9 cellular contexts compared by ENCODE assay signal in the genomic region with DNA sequence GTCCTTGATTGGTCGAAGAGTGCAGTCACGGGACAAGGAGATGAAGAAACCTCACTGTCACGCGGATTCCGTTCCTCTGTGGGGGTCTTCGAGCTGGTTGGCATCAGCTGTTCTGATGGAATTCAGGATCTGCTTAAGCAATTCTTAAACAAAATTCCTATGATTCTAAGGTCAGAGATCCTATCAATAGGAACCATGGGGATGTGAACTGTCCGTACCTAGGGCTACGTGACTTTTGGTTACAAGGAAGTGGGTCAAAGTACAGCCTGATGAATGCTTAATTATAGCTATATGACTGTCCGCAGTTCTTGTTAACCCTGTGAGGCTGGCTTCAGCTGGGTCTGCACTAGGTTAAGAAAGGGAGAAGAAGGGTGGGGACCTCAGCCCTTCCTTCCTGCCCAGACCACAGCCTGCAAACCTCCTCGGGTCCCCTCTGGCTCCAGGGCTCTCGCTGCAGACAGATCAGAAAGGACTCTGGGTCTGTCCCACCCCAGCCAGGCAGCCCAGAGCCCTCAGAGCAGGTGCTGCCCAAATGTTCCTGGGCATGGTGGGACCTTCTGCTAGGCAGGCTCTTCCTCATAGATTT. TPM values are rescaled to one million over a fixed set of nuclear protein-coding genes. Genes with fewer than 3 reads are reported as not detected.
A peak's percentile ranks its signal among the peaks of the same experiment; 100 is the strongest.
DNase-seq lines count a peak whose midpoint lies in the region; ATAC-seq, FAIRE-seq and TF ChIP-seq lines count a peak whose summit lies in the region.
"Had no signal": no experiment of that assay in that cellular context is flagged by ENCODE, and none has a peak within 500 bp of the region (broad histone marks: within the 10 kb centered on the region; RNA-seq: fewer than 3 reads in every experiment).

No MANE protein-coding gene starts in this region.

- no peaks in the 10 kb centered on the region for H3K9me3 Mint-ChIP-seq in activated T-cell treated with anti-CD3 and anti-CD28 coated beads, Interleukin-2, amount 50 U/mL, for 4 hours
- no peaks in the 10 kb centered on the region for H3K9me3 Mint-ChIP-seq in activated T-cell treated with anti-CD3 and anti-CD28 coated beads, Interleukin-2, amount 50 U/mL, for 24 hours
- H3K9me3 Mint-ChIP-seq in IgD-negative memory B cell, result peaks cover 0 to under 1% (median 0%) of the 10 kb centered on the region in 3 donors
- H3K9me3 Mint-ChIP-seq in stimulated activated effector memory CD8-positive, alpha-beta T cell treated with anti-CD3 and anti-CD28 coated beads, Interleukin-12 subunit alpha, Interleukin-12 subunit beta, amount 100 ng/mL, for 72 hours, result no peaks in the 10 kb centered on the region
- no peaks in the 10 kb centered on the region for H3K9me3 Mint-ChIP-seq in activated naive CD4-positive, alpha-beta T cell treated with anti-CD3 and anti-CD28 coated beads for 36 hours

- 15% methylated on average over 11 of the region's 11 CpGs for WGBS in GM12878 (ENCODE audit: insufficient coverage, insufficient replicate concordance, low lambda C conversion rate, missing lambda C conversion rate)

- no peak for TF ChIP-seq POLR2A in GM12878 (IDR thresholded peaks at IDR 0.05; ENCODE audit: low read depth, low read length)

- DNase-seq in activated T-cell treated with anti-CD3 and anti-CD28 coated beads, Interleukin-2, amount 50 U/mL, for 4 hours, result no peak
- DNase-seq in activated T-cell treated with anti-CD3 and anti-CD28 coated beads, Interleukin-2, amount 50 U/mL, for 24 hours, result no peak
- no peak for DNase-seq in GM12878 (ENCODE audit: low read depth, low spot score)
- DNase-seq in stimulated activated effector memory CD8-positive, alpha-beta T cell treated with anti-CD3 and anti-CD28 coated beads, Interleukin-12 subunit alpha, Interleukin-12 subunit beta, amount 100 ng/mL, for 72 hours (ENCODE audit: low spot score in 2 of 2), result no peak
- no peak for DNase-seq in NCI-H774 (lab: John Stamatoyannopoulos, UW)
- DNase-seq in activated naive CD4-positive, alpha-beta T cell treated with anti-CD3 and anti-CD28 coated beads for 36 hours, result no peak

- no peaks in the 10 kb centered on the region; a peak in 1 of 4 replicates for H3K27me3 ChIP-seq in GM12878 (replicated peaks in 1 of 2; ENCODE audit: control insufficient read depth in 2 of 2, insufficient read depth in 2 of 2, low read length in 1 of 2)

- peak overlapping the region; percentile 49; the same call in 1 of the 2 replicates for H3K4me2 ChIP-seq in GM12878 (ENCODE audit: control insufficient read depth, insufficient read depth)

- FAIRE-seq in GM12878 (lab: Jason Lieb, UNC), result no peak
- FAIRE-seq: islet of Langerhans had no signal

- CTCF ChIA-PET in GM12878 (lab: Yijun Ruan, JAX), result interaction anchor here (0.6 to 8.4 kb wide), 45 partner anchors 10 to 636 kb away, joined by 3 to 80 read pairs (median 4); partner anchors contain the start of genes ADAM17 and TAF1B
- CTCF ChIA-PET in activated naive CD4-positive, alpha-beta T cell treated with anti-CD3 and anti-CD28 coated beads for 36 hours (lab: Charles Lee), result interaction anchor here (0.5 to 3.5 kb wide), 40 partner anchors 8 to 781 kb away, joined by 3 to 32 read pairs (median 3); partner anchors contain the start of gene ADAM17

- intact Hi-C loops in GM12878 (cut with micrococcal nuclease; ENCODE audit: unreplicated experiment), result loop anchor here (1.0 to 2.0 kb wide), 2 partner anchors 116 to 249 kb away; no protein-coding TSS in a partner anchor
- intact Hi-C loops in activated naive CD4-positive, alpha-beta T cell treated with anti-CD3 and anti-CD28 coated beads for 36 hours (cut with micrococcal nuclease), result loop anchor here (1.0 to 2.0 kb wide), 2 partner anchors 249 to 656 kb away; no protein-coding TSS in a partner anchor

- no peaks in the 10 kb centered on the region for H4K20me1 ChIP-seq in GM12878 (ENCODE audit: control insufficient read depth, insufficient read depth)

- H3K4me3 Mint-ChIP-seq in activated T-cell treated with anti-CD3 and anti-CD28 coated beads, Interleukin-2, amount 50 U/mL, for 4 hours, result peak overlapping the region; percentile 63
- H3K4me3 Mint-ChIP-seq in activated T-cell treated with anti-CD3 and anti-CD28 coated beads, Interleukin-2, amount 50 U/mL, for 24 hours, result no peak overlapping the region
- peak overlapping the region; percentile 55 to 91 (median 82) for H3K4me3 Mint-ChIP-seq in IgD-negative memory B cell
- peak overlapping the region; percentile 70 for H3K4me3 Mint-ChIP-seq in stimulated activated effector memory CD8-positive, alpha-beta T cell treated with anti-CD3 and anti-CD28 coated beads, Interleukin-12 subunit alpha, Interleukin-12 subunit beta, amount 100 ng/mL, for 72 hours
- H3K4me3 Mint-ChIP-seq in activated naive CD4-positive, alpha-beta T cell treated with anti-CD3 and anti-CD28 coated beads for 36 hours, result no peak overlapping the region

- H2AFZ ChIP-seq in GM12878 (ENCODE audit: control insufficient read depth, low read depth, low read length), result peak overlapping the region; percentile 80

- H3K27ac Mint-ChIP-seq in activated T-cell treated with anti-CD3 and anti-CD28 coated beads, Interleukin-2, amount 50 U/mL, for 24 hours, result no peak overlapping the region
- H3K27ac Mint-ChIP-seq in IgD-negative memory B cell, result peak overlapping the region in 2 of 3 donors; percentile 39 to 81
- peak overlapping the region; percentile 89 for H3K27ac Mint-ChIP-seq in stimulated activated effector memory CD8-positive, alpha-beta T cell treated with anti-CD3 and anti-CD28 coated beads, Interleukin-12 subunit alpha, Interleukin-12 subunit beta, amount 100 ng/mL, for 72 hours
- H3K27ac Mint-ChIP-seq in activated naive CD4-positive, alpha-beta T cell treated with anti-CD3 and anti-CD28 coated beads for 36 hours, result no peak overlapping the region

- in situ Hi-C loops in GM12878 (cut with MboI), result no loop called here

- no peaks in the 10 kb centered on the region for H3K79me2 ChIP-seq in GM12878 (ENCODE audit: control insufficient read depth, insufficient read depth, low read length)

- BruUV-seq in GM12878 (replicated peaks; lab: Mats Ljungman, UMichigan), result no TSS peak

- no peak for TF ChIP-seq EP300 in GM12878 (IDR thresholded peaks at IDR 0.05; ENCODE audit: borderline replicate concordance in 1 of 2, control insufficient read depth in 1 of 2, low read depth in 2 of 2, low read length in 2 of 2)

- RAD21 ChIA-PET in GM12878 (lab: Charles Lee; ENCODE audit: unreplicated experiment), result interaction anchor here (0.8 to 4.1 kb wide), 18 partner anchors 11 to 636 kb away, joined by 3 to 43 read pairs (median 4); partner anchors contain the start of gene TAF1B

- no peaks in the 10 kb centered on the region for H3K36me3 ChIP-seq in GM12878 (ENCODE audit: control insufficient read depth in 2 of 2, insufficient read depth in 2 of 2, low read length in 1 of 2)

- SMC1A ChIA-PET in GM12878 (lab: Charles Lee; ENCODE audit: uncharacterized antibody, unreplicated experiment), result interaction anchor here (0.7 to 7.0 kb wide), 21 partner anchors 12 to 659 kb away, joined by 3 to 39 read pairs (median 3); no protein-coding TSS in a partner anchor

- no peak for ATAC-seq in activated T-cell treated with anti-CD3 and anti-CD28 coated beads, Interleukin-2, amount 50 U/mL, for 4 hours
- ATAC-seq in GM12878, result peak; percentile 23
- peak; percentile 4 for ATAC-seq in stimulated activated effector memory CD8-positive, alpha-beta T cell treated with anti-CD3 and anti-CD28 coated beads, Interleukin-12 subunit alpha, Interleukin-12 subunit beta, amount 100 ng/mL, for 72 hours
- no peak for ATAC-seq in GM19395 (IDR thresholded peaks at IDR 0.05; ENCODE audit: unreplicated experiment)

- POLR2A ChIA-PET in GM12878 (lab: Charles Lee), result interaction anchor here (0.9 to 1.3 kb wide), 4 partner anchors 32 to 248 kb away, joined by 3 read pairs; partner anchors contain the start of gene TAF1B

- no peak overlapping the region; the same call in 1 of the 2 replicates for H3K4me3 ChIP-seq in GM12878

- no peak for TF ChIP-seq RAD21 in GM12878 (IDR thresholded peaks at IDR 0.05; ENCODE audit: insufficient read depth, low read depth, low read length)

- peaks cover 33% of the 10 kb centered on the region for H3K4me1 Mint-ChIP-seq in activated T-cell treated with anti-CD3 and anti-CD28 coated beads, Interleukin-2, amount 50 U/mL, for 4 hours (ENCODE audit: low read depth)
- H3K4me1 Mint-ChIP-seq in activated T-cell treated with anti-CD3 and anti-CD28 coated beads, Interleukin-2, amount 50 U/mL, for 24 hours (ENCODE audit: low read depth), result peaks cover 31% of the 10 kb centered on the region
- H3K4me1 Mint-ChIP-seq in IgD-negative memory B cell, result peaks cover 13 to 24% (median 17%) of the 10 kb centered on the region in 3 donors
- peaks cover 42% of the 10 kb centered on the region for H3K4me1 Mint-ChIP-seq in stimulated activated effector memory CD8-positive, alpha-beta T cell treated with anti-CD3 and anti-CD28 coated beads, Interleukin-12 subunit alpha, Interleukin-12 subunit beta, amount 100 ng/mL, for 72 hours
- peaks cover 11% of the 10 kb centered on the region for H3K4me1 Mint-ChIP-seq in activated naive CD4-positive, alpha-beta T cell treated with anti-CD3 and anti-CD28 coated beads for 36 hours (ENCODE audit: low read depth)

- H3K27ac ChIP-seq in GM12878 (ENCODE audit: control insufficient read depth, insufficient read depth), result no peak overlapping the region

- peaks cover 11% of the 10 kb centered on the region for H3K4me1 ChIP-seq in GM12878 (ENCODE audit: control insufficient read depth, insufficient read depth, low read length)

- H3K27me3 Mint-ChIP-seq in activated T-cell treated with anti-CD3 and anti-CD28 coated beads, Interleukin-2, amount 50 U/mL, for 4 hours (ENCODE audit: low read depth), result no peaks in the 10 kb centered on the region
- H3K27me3 Mint-ChIP-seq in activated T-cell treated with anti-CD3 and anti-CD28 coated beads, Interleukin-2, amount 50 U/mL, for 24 hours, result no peaks in the 10 kb centered on the region
- H3K27me3 Mint-ChIP-seq in IgD-negative memory B cell, result peaks cover 6% of the 10 kb centered on the region
- H3K27me3 Mint-ChIP-seq in activated naive CD4-positive, alpha-beta T cell treated with anti-CD3 and anti-CD28 coated beads for 36 hours (ENCODE audit: low read depth), result no peaks in the 10 kb centered on the region

- H3K36me3 Mint-ChIP-seq in activated T-cell treated with anti-CD3 and anti-CD28 coated beads, Interleukin-2, amount 50 U/mL, for 4 hours (ENCODE audit: insufficient read depth), result no peaks in the 10 kb centered on the region
- no peaks in the 10 kb centered on the region for H3K36me3 Mint-ChIP-seq in activated T-cell treated with anti-CD3 and anti-CD28 coated beads, Interleukin-2, amount 50 U/mL, for 24 hours (ENCODE audit: low read depth)
- no peaks in the 10 kb centered on the region for H3K36me3 Mint-ChIP-seq in IgD-negative memory B cell
- peaks cover 6% of the 10 kb centered on the region for H3K36me3 Mint-ChIP-seq in stimulated activated effector memory CD8-positive, alpha-beta T cell treated with anti-CD3 and anti-CD28 coated beads, Interleukin-12 subunit alpha, Interleukin-12 subunit beta, amount 100 ng/mL, for 72 hours
- no peaks in the 10 kb centered on the region for H3K36me3 Mint-ChIP-seq in activated naive CD4-positive, alpha-beta T cell treated with anti-CD3 and anti-CD28 coated beads for 36 hours (ENCODE audit: low read depth)

- H3K9me3 ChIP-seq in GM12878 (replicated peaks; ENCODE audit: control insufficient read depth, insufficient read depth, low read length), result no peaks in the 10 kb centered on the region; the same call in 2 of the 3 replicates

- TF ChIP-seq CTCF in GM12878 (IDR thresholded peaks at IDR 0.05 in 2 of 3, conservative IDR thresholded peaks at IDR 0.05 in 1 of 3; ENCODE audit: control insufficient read depth in 2 of 3, extremely low read depth in 1 of 3, insufficient read depth in 1 of 3, low read depth in 3 of 3, low read length in 3 of 3), result no peak

- H3K9ac ChIP-seq in GM12878 (ENCODE audit: control insufficient read depth, insufficient read depth, low read length), result no peak overlapping the region

RNA-seq across cellular contexts. Expression of gene TAF1B, which starts 44.2 kb away (rescaled TPM):
- total RNA-seq in activated T-cell treated with anti-CD3 and anti-CD28 coated beads, Interleukin-2, amount 50 U/mL, for 4 hours, result 10 to 100 TPM; 23.3 to 29.6 (median 26.4) TPM
- 15.7 TPM for polyA plus RNA-seq in IgD-negative memory B cell
- total RNA-seq in GM12878 (2013; cell fraction: nucleolus; rRNA removed), result 35.7 and 41.0 TPM in 2 replicates
- 8.4 and 10.3 TPM in 2 replicates for total RNA-seq in GM12878 (2014; rRNA removed)
- 18.3 and 18.8 TPM in 2 replicates for total RNA-seq in GM12878 (2014; rRNA removed; fragmentation: Illumina TruSeq; extraction: Trizol)
- 10.6 and 12.4 TPM in 2 replicates for total RNA-seq in GM12878 (2021)
- polyA plus RNA-seq in GM12878 (2011; ENCODE audit: low read depth), result 2.5 TPM
- polyA plus RNA-seq in GM12878 (2011; rRNA removed), result 15.9 and 19.5 TPM in 2 replicates
- polyA plus RNA-seq in GM12878 (2011; cell fraction: cytosol; rRNA removed), result 5.5 and 6.2 TPM in 2 replicates
- 8.2 and 11.9 TPM in 2 replicates for polyA plus RNA-seq in GM12878 (2011; cell fraction: nucleus; rRNA removed)
- polyA plus RNA-seq in GM12878 (2012), result 4.1 and 4.9 TPM in 2 replicates
- polyA plus RNA-seq in GM12878 (2014; fragmentation: Illumina TruSeq; extraction: Trizol), result 12.5 and 13.1 TPM in 2 replicates
- polyA plus RNA-seq in GM12878 (2014; fragmentation: Nextera tagmentation; extraction: Ambion mirVana), result 1 to 10 TPM; 9.4 to 9.9 TPM
- 8.1 and 8.8 TPM in 2 replicates for polyA plus RNA-seq in GM12878 (2014; rRNA removed)
- polyA plus RNA-seq in GM12878 (2016; fragmentation: Nextera tagmentation; extraction: Ambion mirVana), result 10 to 100 TPM; 12.8 to 15.3 TPM
- 16.2 and 21.2 TPM in 2 replicates for polyA minus RNA-seq in GM12878 (2011; rRNA and poly(A)+ RNA removed)
- polyA minus RNA-seq in GM12878 (2011; cell fraction: cytosol; rRNA and poly(A)+ RNA removed), result 9.1 and 9.5 TPM in 2 replicates
- polyA minus RNA-seq in GM12878 (2011; cell fraction: nucleus; rRNA and poly(A)+ RNA removed), result 23.3 and 37.2 TPM in 2 replicates
- 10 to 100 TPM; 24.8 to 25.7 TPM for total RNA-seq in activated naive CD4-positive, alpha-beta T cell treated with anti-CD3 and anti-CD28 coated beads for 36 hours

Comparison
In these comparisons a context has a peak if more than half of its experiments do, and no peak if none do; other contexts are left out.
1. H3K4me3 Mint-ChIP-seq: peak in activated T-cell treated with anti-CD3 and anti-CD28 coated beads, Interleukin-2, amount 50 U/mL, for 4 hours (single experiment), IgD-negative memory B cell (4 of 4) and stimulated activated effector memory CD8-positive, alpha-beta T cell treated with anti-CD3 and anti-CD28 coated beads, Interleukin-12 subunit alpha, Interleukin-12 subunit beta, amount 100 ng/mL, for 72 hours (single experiment); none in activated T-cell treated with anti-CD3 and anti-CD28 coated beads, Interleukin-2, amount 50 U/mL, for 24 hours (single experiment) and activated naive CD4-positive, alpha-beta T cell treated with anti-CD3 and anti-CD28 coated beads for 36 hours (single experiment).
2. ATAC-seq: peak in GM12878 (single experiment) and stimulated activated effector memory CD8-positive, alpha-beta T cell treated with anti-CD3 and anti-CD28 coated beads, Interleukin-12 subunit alpha, Interleukin-12 subunit beta, amount 100 ng/mL, for 72 hours (single experiment); none in activated T-cell treated with anti-CD3 and anti-CD28 coated beads, Interleukin-2, amount 50 U/mL, for 4 hours (0 of 2) and GM19395 (single experiment).
3. H3K27ac Mint-ChIP-seq: peak in IgD-negative memory B cell (2 of 3) and stimulated activated effector memory CD8-positive, alpha-beta T cell treated with anti-CD3 and anti-CD28 coated beads, Interleukin-12 subunit alpha, Interleukin-12 subunit beta, amount 100 ng/mL, for 72 hours (single experiment); none in activated T-cell treated with anti-CD3 and anti-CD28 coated beads, Interleukin-2, amount 50 U/mL, for 24 hours (single experiment) and activated naive CD4-positive, alpha-beta T cell treated with anti-CD3 and anti-CD28 coated beads for 36 hours (single experiment).